In genomic region chr1:212284744-212285684, GRCh38 we compare ENCODE assay signal across 8 cellular contexts. TPM values are rescaled to one million over a fixed set of nuclear protein-coding genes. Genes with fewer than 3 reads are reported as not detected.
DNase-seq lines count a peak whose midpoint lies in the region; ATAC-seq and TF ChIP-seq lines count a peak whose summit lies in the region.

TSS of gene PPP2R5A (plus strand) at chr1:212285410. CDS start at chr1:212286111, 701 bp downstream.

- no peaks in the 10 kb centered on the region for H3K9me3 Mint-ChIP-seq in natural killer cell treated with Interleukin-12 subunit alpha and Interleukin-12 subunit beta and Interleukin-15 and Interleukin-18, amount 100 ng/mL, for 72 hours
- H3K9me3 Mint-ChIP-seq in stimulated activated naive CD8-positive, alpha-beta T cell treated with anti-CD3 and anti-CD28 coated beads, Interleukin-15, Interleukin-2, amounts not matched to agents 100 ng/mL and 50 ng/mL, for 24 hours, result no peaks in the 10 kb centered on the region

- peaks cover 12% of the 10 kb centered on the region for H3K4me1 ChIP-seq in RWPE2 (ENCODE audit: insufficient read depth, poor library complexity, severe bottlenecking)

- H3K27me3 ChIP-seq in RWPE2 (ENCODE audit: insufficient read depth, poor library complexity, severe bottlenecking), result no peaks in the 10 kb centered on the region

- H3K4me1 Mint-ChIP-seq in natural killer cell treated with Interleukin-12 subunit alpha and Interleukin-12 subunit beta and Interleukin-15 and Interleukin-18, amount 100 ng/mL, for 72 hours (ENCODE audit: low read depth in 2 of 2), result peaks cover 30 to 39% of the 10 kb centered on the region in 2 donors
- H3K4me1 Mint-ChIP-seq in stimulated activated naive CD8-positive, alpha-beta T cell treated with anti-CD3 and anti-CD28 coated beads, Interleukin-15, Interleukin-2, amounts not matched to agents 100 ng/mL and 50 ng/mL, for 24 hours (ENCODE audit: low read depth), result peaks cover 41% of the 10 kb centered on the region

- peak within 1 kb of the TSS; percentile 96 for H3K4me3 Mint-ChIP-seq in natural killer cell treated with Interleukin-12 subunit alpha and Interleukin-12 subunit beta and Interleukin-15 and Interleukin-18, amount 100 ng/mL, for 72 hours
- peak within 1 kb of the TSS; percentile 99 for H3K4me3 Mint-ChIP-seq in stimulated activated naive CD8-positive, alpha-beta T cell treated with anti-CD3 and anti-CD28 coated beads, Interleukin-15, Interleukin-2, amounts not matched to agents 100 ng/mL and 50 ng/mL, for 24 hours

- DNase-seq in EL, result peak; percentile 99
- DNase-seq in GOT3 (lab: John Stamatoyannopoulos, UW), result peak; percentile 95
- peak; percentile 99 for DNase-seq in LNCaP clone FGC (ENCODE audit: low read depth)
- peak; percentile 93 for DNase-seq in RWPE2 (ENCODE audit: low spot score)
- peak; percentile 99 for DNase-seq in activated T-helper 9 cell treated with anti-CD3 and anti-CD28 coated beads, Interleukin-2, amount 50 U/mL, for 16 hours (ENCODE audit: low read depth)
- DNase-seq in fibroblast of peridontal ligament (ENCODE audit: extremely low read depth), result peak; percentile 98
- DNase-seq in natural killer cell treated with Interleukin-12 subunit alpha and Interleukin-12 subunit beta and Interleukin-15 and Interleukin-18, amount 100 ng/mL, for 72 hours (ENCODE audit: low spot score), result peak; percentile 99

- ATAC-seq in RWPE2 (ENCODE audit: low read depth), result peak; percentile 91
- ATAC-seq in natural killer cell treated with Interleukin-12 subunit alpha and Interleukin-12 subunit beta and Interleukin-15 and Interleukin-18, amount 100 ng/mL, for 72 hours, result peak; percentile 94 to 95

- H3K36me3 Mint-ChIP-seq in natural killer cell treated with Interleukin-12 subunit alpha and Interleukin-12 subunit beta and Interleukin-15 and Interleukin-18, amount 100 ng/mL, for 72 hours, result peaks cover 6% of the 10 kb centered on the region
- H3K36me3 Mint-ChIP-seq in stimulated activated naive CD8-positive, alpha-beta T cell treated with anti-CD3 and anti-CD28 coated beads, Interleukin-15, Interleukin-2, amounts not matched to agents 100 ng/mL and 50 ng/mL, for 24 hours (ENCODE audit: low read depth), result peaks cover 3% of the 10 kb centered on the region

- H3K27ac ChIP-seq in RWPE2 (ENCODE audit: poor library complexity, severe bottlenecking), result peak within 1 kb of the TSS; percentile 79

- no peaks in the 10 kb centered on the region for H3K27me3 Mint-ChIP-seq in natural killer cell treated with Interleukin-12 subunit alpha and Interleukin-12 subunit beta and Interleukin-15 and Interleukin-18, amount 100 ng/mL, for 72 hours
- no peaks in the 10 kb centered on the region for H3K27me3 Mint-ChIP-seq in stimulated activated naive CD8-positive, alpha-beta T cell treated with anti-CD3 and anti-CD28 coated beads, Interleukin-15, Interleukin-2, amounts not matched to agents 100 ng/mL and 50 ng/mL, for 24 hours

- H3K9me3 ChIP-seq in RWPE2 (ENCODE audit: severe bottlenecking), result no peaks in the 10 kb centered on the region

- H3K4me3 ChIP-seq in LNCaP clone FGC (ENCODE audit: low read depth, low read length) (peak within 1 kb of the TSS; percentile 80), RWPE2 (ENCODE audit: severe bottlenecking) (peak within 1 kb of the TSS; percentile 66)

- H3K27ac Mint-ChIP-seq in natural killer cell treated with Interleukin-12 subunit alpha and Interleukin-12 subunit beta and Interleukin-15 and Interleukin-18, amount 100 ng/mL, for 72 hours, result peak within 1 kb of the TSS; percentile 88 to 96
- peak within 1 kb of the TSS; percentile 96 for H3K27ac Mint-ChIP-seq in stimulated activated naive CD8-positive, alpha-beta T cell treated with anti-CD3 and anti-CD28 coated beads, Interleukin-15, Interleukin-2, amounts not matched to agents 100 ng/mL and 50 ng/mL, for 24 hours

- no peaks in the 10 kb centered on the region for H3K36me3 ChIP-seq in RWPE2 (ENCODE audit: low read depth)

- TF ChIP-seq CTCF in LNCaP clone FGC (IDR thresholded peaks at IDR 0.05; ENCODE audit: control insufficient read depth, extremely low read depth, insufficient read depth) (peak; percentile 43), RWPE2 (IDR thresholded peaks at IDR 0.05; ENCODE audit: poor library complexity, severe bottlenecking) (no peak)

RNA-seq across cellular contexts. Expression of gene PPP2R5A, which starts in this region (rescaled TPM):
- total RNA-seq in natural killer cell treated with Interleukin-12 subunit alpha and Interleukin-12 subunit beta and Interleukin-15 and Interleukin-18, amount 100 ng/mL, for 72 hours, result 10 to 100 TPM; 32.7 to 37.6 TPM

Comparison
In these comparisons a context has a peak if more than half of its experiments do, and no peak if none do; other contexts are left out.
1. Peak in every context shown above with its lines: DNase-seq, ATAC-seq, H3K4me3 ChIP-seq and H3K27ac ChIP-seq.